8 cellular contexts compared by ENCODE assay signal in genomic region chr11:64146036-64146943, GRCh38. TPM values are rescaled to one million over a fixed set of nuclear protein-coding genes. Genes with fewer than 3 reads are reported as not detected.
DNase-seq lines count a peak whose midpoint lies in the region; ATAC-seq and TF ChIP-seq lines count a peak whose summit lies in the region.

No MANE protein-coding gene starts in this region.

- H3K9me3 ChIP-seq in RWPE2 (ENCODE audit: severe bottlenecking) = no peaks in the 10 kb centered on the region

- no peaks in the 10 kb centered on the region for H3K4me1 ChIP-seq in RWPE2 (ENCODE audit: insufficient read depth, poor library complexity, severe bottlenecking)

- peaks cover 4% of the 10 kb centered on the region for H3K9me3 Mint-ChIP-seq in glutamatergic neuron (ENCODE audit: unreplicated experiment)

- no peak overlapping the region for H3K27ac Mint-ChIP-seq in glutamatergic neuron (ENCODE audit: unreplicated experiment)

- ATAC-seq in RWPE2 (ENCODE audit: low read depth) (peak; percentile 43; the same call in 1 of the 3 replicates), HG03095 (IDR thresholded peaks at IDR 0.05; ENCODE audit: unreplicated experiment) (no peak), HG03378 (IDR thresholded peaks at IDR 0.05; ENCODE audit: unreplicated experiment) (no peak)

- H3K27ac ChIP-seq in RWPE2 (ENCODE audit: poor library complexity, severe bottlenecking) = no peak overlapping the region

- no peaks in the 10 kb centered on the region for H3K36me3 ChIP-seq in RWPE2 (ENCODE audit: low read depth)

- no peaks in the 10 kb centered on the region for H3K36me3 Mint-ChIP-seq in glutamatergic neuron (ENCODE audit: unreplicated experiment)

- TF ChIP-seq CTCF in RWPE2 (IDR thresholded peaks at IDR 0.05; ENCODE audit: poor library complexity, severe bottlenecking) = peak; percentile 69
- peak; percentile 86 for TF ChIP-seq CTCF in glutamatergic neuron (IDR thresholded peaks at IDR 0.05; ENCODE audit: partially characterized antibody, unreplicated experiment)

- H3K27me3 ChIP-seq in RWPE2 (ENCODE audit: insufficient read depth, poor library complexity, severe bottlenecking) = no peaks in the 10 kb centered on the region

- peak; percentile 64 for DNase-seq in COLO668 (lab: John Stamatoyannopoulos, UW; ENCODE audit: unreplicated experiment)
- DNase-seq in HT1080 (ENCODE audit: low read depth) = peak; percentile 41
- peak; percentile 55 for DNase-seq in RWPE2 (ENCODE audit: low spot score)
- peak; percentile 40 for DNase-seq in activated T-helper 9 cell treated with anti-CD3 and anti-CD28 coated beads, Interleukin-2, amount 50 U/mL, for 16 hours (ENCODE audit: low read depth)
- peak; percentile 72 for DNase-seq in glutamatergic neuron
- peak; percentile 7 to 58 for DNase-seq in stimulated activated CD4-positive, alpha-beta T cell treated with anti-CD3 and anti-CD28 coated beads, Interleukin-12 subunit alpha, Interleukin-12 subunit beta, amount 100 ng/mL, for 24 hours (ENCODE audit: low read depth in 2 of 2)

- H3K27me3 Mint-ChIP-seq in glutamatergic neuron (ENCODE audit: unreplicated experiment) = peaks cover 11% of the 10 kb centered on the region

- H3K4me3 ChIP-seq in RWPE2 (ENCODE audit: severe bottlenecking) = no peak overlapping the region

- H3K4me3 Mint-ChIP-seq in glutamatergic neuron (ENCODE audit: unreplicated experiment) = peak overlapping the region; percentile 4

- peaks cover 8% of the 10 kb centered on the region for H3K4me1 Mint-ChIP-seq in glutamatergic neuron (ENCODE audit: low read depth, unreplicated experiment)

RNA-seq across cellular contexts. Expression of gene MACROD1, which starts 19.6 kb away (rescaled TPM):
- total RNA-seq in HT1080 (2014; rRNA removed; shearing (Covaris generic)) = 19.9 and 22.5 TPM in 2 replicates
- polyA plus RNA-seq in HT1080 (2015; cell fraction: cytosol; rRNA removed) = 15.8 and 23.7 TPM in 2 replicates
- 18.6 and 20.2 TPM in 2 replicates for polyA plus RNA-seq in HT1080 (2015; cell fraction: nucleus; rRNA removed)
- 12.7 TPM for total RNA-seq in glutamatergic neuron (ENCODE audit: unreplicated experiment)

RNA-seq across cellular contexts. Expression of gene STIP1, which starts 39.7 kb away (rescaled TPM):
- total RNA-seq in HT1080 (2014; rRNA removed; shearing (Covaris generic)) = 367 and 368 TPM in 2 replicates
- polyA plus RNA-seq in HT1080 (2015; cell fraction: cytosol; rRNA removed) = 218 TPM in 2 replicates
- 300 and 305 TPM in 2 replicates for polyA plus RNA-seq in HT1080 (2015; cell fraction: nucleus; rRNA removed)
- 160 TPM for total RNA-seq in glutamatergic neuron (ENCODE audit: unreplicated experiment)
